ENCODE assay signal across 29 cellular contexts in genomic region chr4:173934933-173935620, GRCh38.
DNase-seq lines count a peak whose midpoint lies in the region; TF ChIP-seq lines count a peak whose summit lies in the region.
"Had no signal": no experiment of that assay in that cellular context is flagged by ENCODE, and none has a peak within 500 bp of the region (broad histone marks: within the 10 kb centered on the region; RNA-seq: fewer than 3 reads in every experiment).

No MANE protein-coding gene starts in this region.

- peak overlapping the region; percentile 78 for H3K27ac ChIP-seq in cardiac muscle cell
- no peak overlapping the region for H3K27ac ChIP-seq in left ventricle myocardium inferior (replicated peaks)
- no peak overlapping the region for H3K27ac ChIP-seq in endodermal cell (ENCODE audit: low read depth, low read length)
- H3K27ac ChIP-seq: heart right ventricle, left lung, tibial artery had no signal

- H3K36me3 Mint-ChIP-seq in endodermal cell (ENCODE audit: low read depth) (no peaks in the 10 kb centered on the region), mesothelial cell of epicardium (no peaks in the 10 kb centered on the region)
- H3K36me3 Mint-ChIP-seq: T-cell had no signal

- no peak overlapping the region for H3K4me3 Mint-ChIP-seq in endodermal cell
- no peak overlapping the region for H3K4me3 Mint-ChIP-seq in mesothelial cell of epicardium
- H3K4me3 Mint-ChIP-seq: activated CD4-positive, alpha-beta T cell treated with anti-CD3 and anti-CD28 coated beads for 36 hours; activated T-cell treated with anti-CD3 and anti-CD28 coated beads, Interleukin-2, amount 50 U/mL, for 24 hours; B cell; dendritic cell treated with granulocyte-macrophage colony-stimulating factor and Interleukin-4, amounts not matched to agents 40 ng/mL and 50 ng/mL, for 4 days; neural crest cell; stimulated activated naive CD8-positive, alpha-beta T cell treated with anti-CD3 and anti-CD28 coated beads, Interleukin-15, amount 100 ng/mL, for 72 hours; T-cell had no signal

- DNase-seq in cardiac muscle cell (ENCODE audit: low read depth in 1 of 2, low spot score in 1 of 2) (peak; percentile 18 to 48), left ventricle myocardium inferior (no peak), endodermal cell (no peak), mesothelial cell of epicardium (ENCODE audit: low spot score in 2 of 2, unreplicated experiment in 2 of 2) (no peak), midbrain (lab: John Stamatoyannopoulos, UW) (no peak), hippocampal formation (lab: John Stamatoyannopoulos, UW) (no peak), SKM-1 treated with dmso at 0.1 percent for 144 hours (lab: John Stamatoyannopoulos, UW; ENCODE audit: unreplicated experiment) (no peak)
- no peak for DNase-seq in activated T-cell treated with anti-CD3 and anti-CD28 coated beads, Interleukin-2, amount 50 U/mL, for 48 hours
- DNase-seq: activated CD4-positive, alpha-beta T cell treated with anti-CD3 and anti-CD28 coated beads for 36 hours; activated CD8-positive, alpha-beta memory T cell treated with anti-CD3 and anti-CD28 coated beads for 24 hours; activated naive CD4-positive, alpha-beta T cell; activated T-cell treated with anti-CD3 and anti-CD28 coated beads, Interleukin-2, amount 50 U/mL, for 24 hours; GDM1; heart right ventricle; KBM-7; left lung; MM.1S; mucosa of descending colon; NCI-H1417; NCI-H2081 treated with DMSO at 0.1 percent for 48 hours; NCI-H446 treated with DMSO at 0.1 percent for 48 hours; posterior cingulate gyrus; stimulated activated CD4-positive, alpha-beta T cell treated with anti-CD3 and anti-CD28 coated beads, Interleukin-15, amount 100 ng/mL, for 24 hours; stimulated activated naive CD8-positive, alpha-beta T cell treated with anti-CD3 and anti-CD28 coated beads, Interleukin-15, amount 100 ng/mL, for 72 hours; T-cell; tibial artery had no signal

- WGBS in endodermal cell (ENCODE audit: insufficient coverage in 1 of 2, insufficient read length in 1 of 2), 2 experiments, result 47 to 74% methylated on average over 3 to 5 of the region's 5 CpGs

- no peak overlapping the region for H3K9ac ChIP-seq in endodermal cell (ENCODE audit: extremely low read depth, low read length, poor library complexity, severe bottlenecking)

- TF ChIP-seq CTCF in cardiac muscle cell (IDR thresholded peaks at IDR 0.05; ENCODE audit: low read depth, low read length) (no peak), left ventricle myocardium inferior (IDR thresholded peaks at IDR 0.05; ENCODE audit: borderline replicate concordance) (no peak), endodermal cell (conservative IDR thresholded peaks at IDR 0.05) (no peak), mesothelial cell of epicardium (IDR thresholded peaks at IDR 0.05; ENCODE audit: unreplicated experiment) (no peak)

- H3K27ac Mint-ChIP-seq in endodermal cell (peak overlapping the region; percentile 63), mesothelial cell of epicardium (peak overlapping the region; percentile 28)
- H3K27ac Mint-ChIP-seq: activated CD4-positive, alpha-beta T cell treated with anti-CD3 and anti-CD28 coated beads for 36 hours; activated T-cell treated with anti-CD3 and anti-CD28 coated beads, Interleukin-2, amount 50 U/mL, for 24 hours; B cell; dendritic cell treated with granulocyte-macrophage colony-stimulating factor and Interleukin-4, amounts not matched to agents 40 ng/mL and 50 ng/mL, for 4 days; stimulated activated naive CD8-positive, alpha-beta T cell treated with anti-CD3 and anti-CD28 coated beads, Interleukin-15, amount 100 ng/mL, for 72 hours; T-cell had no signal

- no peak overlapping the region for H3K4me3 ChIP-seq in cardiac muscle cell
- H3K4me3 ChIP-seq in left ventricle myocardium inferior, result no peak overlapping the region
- peak overlapping the region; percentile 50 for H3K4me3 ChIP-seq in endodermal cell (ENCODE audit: low read length)
- H3K4me3 ChIP-seq: heart right ventricle, left lung, mucosa of descending colon, tibial artery had no signal

- H3K36me3 ChIP-seq in cardiac muscle cell (no peaks in the 10 kb centered on the region), left ventricle myocardium inferior (no peaks in the 10 kb centered on the region), endodermal cell (ENCODE audit: control insufficient read depth, insufficient read depth, low read length) (no peaks in the 10 kb centered on the region)
- H3K36me3 ChIP-seq: heart right ventricle, left lung, tibial artery had no signal

- H3K27me3 ChIP-seq in cardiac muscle cell (no peaks in the 10 kb centered on the region), left ventricle myocardium inferior (ENCODE audit: low read depth) (no peaks in the 10 kb centered on the region), endodermal cell (ENCODE audit: control insufficient read depth, insufficient read depth, low read length, poor library complexity, severe bottlenecking) (no peaks in the 10 kb centered on the region)
- H3K27me3 ChIP-seq: tibial artery had no signal

- H3K27me3 Mint-ChIP-seq in endodermal cell (ENCODE audit: insufficient read depth) (no peaks in the 10 kb centered on the region), mesothelial cell of epicardium (ENCODE audit: low read depth) (peaks cover 3% of the 10 kb centered on the region)
- H3K27me3 Mint-ChIP-seq: activated T-cell treated with anti-CD3 and anti-CD28 coated beads, Interleukin-2, amount 50 U/mL, for 24 hours; B cell had no signal

- H3K4me1 Mint-ChIP-seq in endodermal cell, result peaks cover 57% of the 10 kb centered on the region
- H3K4me1 Mint-ChIP-seq in mesothelial cell of epicardium, result peaks cover 39% of the 10 kb centered on the region
- H3K4me1 Mint-ChIP-seq: activated CD4-positive, alpha-beta T cell treated with anti-CD3 and anti-CD28 coated beads for 36 hours; B cell; stimulated activated naive CD8-positive, alpha-beta T cell treated with anti-CD3 and anti-CD28 coated beads, Interleukin-15, amount 100 ng/mL, for 72 hours; T-cell had no signal

- H3K9me3 ChIP-seq in cardiac muscle cell (ENCODE audit: low read depth), result no peaks in the 10 kb centered on the region
- H3K9me3 ChIP-seq in left ventricle myocardium inferior (replicated peaks), result no peaks in the 10 kb centered on the region
- no peaks in the 10 kb centered on the region for H3K9me3 ChIP-seq in endodermal cell (ENCODE audit: control insufficient read depth, low read length)
- H3K9me3 ChIP-seq: heart right ventricle, left lung, mucosa of descending colon, tibial artery had no signal

- H3K4me1 ChIP-seq in cardiac muscle cell (ENCODE audit: low read depth) (peaks cover 72% of the 10 kb centered on the region), left ventricle myocardium inferior (no peaks in the 10 kb centered on the region), endodermal cell (ENCODE audit: control insufficient read depth, insufficient read depth, low read length) (peaks cover 20% of the 10 kb centered on the region)
- H3K4me1 ChIP-seq: heart right ventricle, left lung had no signal

- H3K9me3 Mint-ChIP-seq in endodermal cell (no peaks in the 10 kb centered on the region), mesothelial cell of epicardium (no peaks in the 10 kb centered on the region)
- H3K9me3 Mint-ChIP-seq: activated T-cell treated with anti-CD3 and anti-CD28 coated beads, Interleukin-2, amount 50 U/mL, for 24 hours; dendritic cell treated with granulocyte-macrophage colony-stimulating factor and Interleukin-4, amounts not matched to agents 40 ng/mL and 50 ng/mL, for 4 days; neural crest cell; stimulated activated naive CD8-positive, alpha-beta T cell treated with anti-CD3 and anti-CD28 coated beads, Interleukin-15, amount 100 ng/mL, for 72 hours had no signal

- intact Hi-C loops in left ventricle myocardium inferior (cut with micrococcal nuclease), result no loop called here

Comparison
In these comparisons a context has a peak if more than half of its experiments do, and no peak if none do; other contexts are left out.
1. DNase-seq: peak in cardiac muscle cell (2 of 2); none in left ventricle myocardium inferior (single experiment), endodermal cell (single experiment), mesothelial cell of epicardium (0 of 2), midbrain (single experiment), hippocampal formation (0 of 2), SKM-1 treated with dmso at 0.1 percent for 144 hours (single experiment) and activated T-cell treated with anti-CD3 and anti-CD28 coated beads, Interleukin-2, amount 50 U/mL, for 48 hours (0 of 2).